1 cellular context compared by ENCODE assay signal in the genomic region with DNA sequence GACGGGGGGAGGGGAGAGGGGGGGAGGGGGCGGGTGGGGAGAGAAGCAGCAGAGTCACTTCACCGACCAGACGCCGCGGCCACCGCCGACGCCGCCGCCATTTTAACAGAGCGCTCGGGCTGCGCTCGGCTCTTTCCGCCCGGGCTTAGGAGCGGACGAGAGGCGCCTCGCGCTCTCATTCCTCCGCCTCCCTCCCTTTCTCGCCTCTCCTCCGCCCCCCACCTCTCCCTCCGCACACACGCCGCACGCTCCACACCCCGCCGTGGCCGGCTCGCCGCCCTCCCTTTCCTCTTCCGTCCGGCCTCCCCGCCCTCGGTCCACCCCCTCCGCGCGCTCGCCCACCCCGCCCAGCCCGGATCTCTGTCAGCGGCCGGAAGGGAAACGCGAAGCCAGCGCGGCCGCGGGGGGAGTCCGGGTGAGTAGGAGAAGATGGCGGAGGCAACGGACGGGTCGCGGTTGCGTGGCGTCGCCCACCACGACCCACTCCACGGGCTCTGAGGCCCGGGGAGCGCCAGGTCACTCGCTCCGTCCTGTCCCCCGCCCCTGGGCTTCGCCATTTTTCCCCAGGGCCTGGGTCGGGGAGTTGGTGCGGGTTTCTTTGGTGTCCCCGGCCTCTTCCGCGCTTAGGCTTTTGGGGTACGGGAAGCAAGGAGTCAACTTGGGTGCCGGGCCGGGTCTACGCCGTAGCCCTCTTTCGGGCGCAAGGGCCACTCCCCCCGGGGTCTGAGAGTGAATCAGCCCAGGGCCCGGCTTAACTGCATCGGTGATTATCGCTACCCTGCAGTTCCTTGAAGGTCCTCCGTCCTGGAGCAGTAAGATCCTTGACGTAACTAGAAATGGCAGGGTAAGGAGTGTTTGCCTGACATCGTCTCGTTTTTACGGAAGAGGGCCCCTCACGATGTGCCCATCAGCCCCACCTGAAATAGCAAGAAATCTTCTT.
TF ChIP-seq lines count a peak whose summit lies in the region.

A gene with protein sequence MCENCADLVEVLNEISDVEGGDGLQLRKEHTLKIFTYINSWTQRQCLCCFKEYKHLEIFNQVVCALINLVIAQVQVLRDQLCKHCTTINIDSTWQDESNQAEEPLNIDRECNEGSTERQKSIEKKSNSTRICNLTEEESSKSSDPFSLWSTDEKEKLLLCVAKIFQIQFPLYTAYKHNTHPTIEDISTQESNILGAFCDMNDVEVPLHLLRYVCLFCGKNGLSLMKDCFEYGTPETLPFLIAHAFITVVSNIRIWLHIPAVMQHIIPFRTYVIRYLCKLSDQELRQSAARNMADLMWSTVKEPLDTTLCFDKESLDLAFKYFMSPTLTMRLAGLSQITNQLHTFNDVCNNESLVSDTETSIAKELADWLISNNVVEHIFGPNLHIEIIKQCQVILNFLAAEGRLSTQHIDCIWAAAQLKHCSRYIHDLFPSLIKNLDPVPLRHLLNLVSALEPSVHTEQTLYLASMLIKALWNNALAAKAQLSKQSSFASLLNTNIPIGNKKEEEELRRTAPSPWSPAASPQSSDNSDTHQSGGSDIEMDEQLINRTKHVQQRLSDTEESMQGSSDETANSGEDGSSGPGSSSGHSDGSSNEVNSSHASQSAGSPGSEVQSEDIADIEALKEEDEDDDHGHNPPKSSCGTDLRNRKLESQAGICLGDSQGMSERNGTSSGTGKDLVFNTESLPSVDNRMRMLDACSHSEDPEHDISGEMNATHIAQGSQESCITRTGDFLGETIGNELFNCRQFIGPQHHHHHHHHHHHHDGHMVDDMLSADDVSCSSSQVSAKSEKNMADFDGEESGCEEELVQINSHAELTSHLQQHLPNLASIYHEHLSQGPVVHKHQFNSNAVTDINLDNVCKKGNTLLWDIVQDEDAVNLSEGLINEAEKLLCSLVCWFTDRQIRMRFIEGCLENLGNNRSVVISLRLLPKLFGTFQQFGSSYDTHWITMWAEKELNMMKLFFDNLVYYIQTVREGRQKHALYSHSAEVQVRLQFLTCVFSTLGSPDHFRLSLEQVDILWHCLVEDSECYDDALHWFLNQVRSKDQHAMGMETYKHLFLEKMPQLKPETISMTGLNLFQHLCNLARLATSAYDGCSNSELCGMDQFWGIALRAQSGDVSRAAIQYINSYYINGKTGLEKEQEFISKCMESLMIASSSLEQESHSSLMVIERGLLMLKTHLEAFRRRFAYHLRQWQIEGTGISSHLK (N-terminal part only) (minus strand): TSS at position 123 of the 940 bp plus-strand sequence. CDS start 395 bp downstream, outside the sequence.

TF ChIP-seq in A549, 52 proteins besides CTCF, POLR2A, EP300 and RAD21 (continued from another document):
- TF ChIP-seq, protein P1, sequence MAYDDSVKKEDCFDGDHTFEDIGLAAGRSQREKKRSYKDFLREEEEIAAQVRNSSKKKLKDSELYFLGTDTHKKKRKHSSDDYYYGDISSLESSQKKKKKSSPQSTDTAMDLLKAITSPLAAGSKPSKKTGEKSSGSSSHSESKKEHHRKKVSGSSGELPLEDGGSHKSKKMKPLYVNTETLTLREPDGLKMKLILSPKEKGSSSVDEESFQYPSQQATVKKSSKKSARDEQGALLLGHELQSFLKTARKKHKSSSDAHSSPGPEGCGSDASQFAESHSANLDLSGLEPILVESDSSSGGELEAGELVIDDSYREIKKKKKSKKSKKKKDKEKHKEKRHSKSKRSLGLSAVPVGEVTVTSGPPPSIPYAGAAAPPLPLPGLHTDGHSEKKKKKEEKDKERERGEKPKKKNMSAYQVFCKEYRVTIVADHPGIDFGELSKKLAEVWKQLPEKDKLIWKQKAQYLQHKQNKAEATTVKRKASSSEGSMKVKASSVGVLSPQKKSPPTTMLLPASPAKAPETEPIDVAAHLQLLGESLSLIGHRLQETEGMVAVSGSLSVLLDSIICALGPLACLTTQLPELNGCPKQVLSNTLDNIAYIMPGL (CRISPR knock-in tag; IDR thresholded peaks at IDR 0.05; ENCODE audit: borderline replicate concordance) = 0 out of 2 replicates have a peak, but pooled peaks have one; percentile 27
- TF ChIP-seq, protein P2, sequence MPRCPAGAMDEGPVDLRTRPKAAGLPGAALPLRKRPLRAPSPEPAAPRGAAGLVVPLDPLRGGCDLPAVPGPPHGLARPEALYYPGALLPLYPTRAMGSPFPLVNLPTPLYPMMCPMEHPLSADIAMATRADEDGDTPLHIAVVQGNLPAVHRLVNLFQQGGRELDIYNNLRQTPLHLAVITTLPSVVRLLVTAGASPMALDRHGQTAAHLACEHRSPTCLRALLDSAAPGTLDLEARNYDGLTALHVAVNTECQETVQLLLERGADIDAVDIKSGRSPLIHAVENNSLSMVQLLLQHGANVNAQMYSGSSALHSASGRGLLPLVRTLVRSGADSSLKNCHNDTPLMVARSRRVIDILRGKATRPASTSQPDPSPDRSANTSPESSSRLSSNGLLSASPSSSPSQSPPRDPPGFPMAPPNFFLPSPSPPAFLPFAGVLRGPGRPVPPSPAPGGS (IDR thresholded peaks at IDR 0.05) = peak; percentile 90
- TF ChIP-seq TFCP2L1 (CRISPR knock-in tag; IDR thresholded peaks at IDR 0.05) (peak; percentile 76; the same call in 1 of the 2 replicates), JUNB (IDR thresholded peaks at IDR 0.05) (no peak), EHF (CRISPR knock-in tag; IDR thresholded peaks at IDR 0.05) (no peak)
- TF ChIP-seq, protein P3, sequence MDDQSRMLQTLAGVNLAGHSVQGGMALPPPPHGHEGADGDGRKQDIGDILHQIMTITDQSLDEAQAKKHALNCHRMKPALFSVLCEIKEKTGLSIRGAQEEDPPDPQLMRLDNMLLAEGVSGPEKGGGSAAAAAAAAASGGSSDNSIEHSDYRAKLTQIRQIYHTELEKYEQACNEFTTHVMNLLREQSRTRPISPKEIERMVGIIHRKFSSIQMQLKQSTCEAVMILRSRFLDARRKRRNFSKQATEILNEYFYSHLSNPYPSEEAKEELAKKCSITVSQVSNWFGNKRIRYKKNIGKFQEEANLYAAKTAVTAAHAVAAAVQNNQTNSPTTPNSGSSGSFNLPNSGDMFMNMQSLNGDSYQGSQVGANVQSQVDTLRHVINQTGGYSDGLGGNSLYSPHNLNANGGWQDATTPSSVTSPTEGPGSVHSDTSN (IDR thresholded peaks at IDR 0.05) = peak; percentile 75
